In genomic region chr13:79406597-79406908, GRCh38 we compare ENCODE assay signal across 8 cellular contexts. TPM values are rescaled to one million over a fixed set of nuclear protein-coding genes. Genes with fewer than 3 reads are reported as not detected.
DNase-seq lines count a peak whose midpoint lies in the region; ATAC-seq lines count a peak whose summit lies in the region.

No MANE protein-coding gene starts in this region.

- H3K9me3 Mint-ChIP-seq in activated T-helper 17 cell treated with anti-CD3 and anti-CD28 coated beads, Interleukin-2, amount 50 U/mL, for 72 hours = no peaks in the 10 kb centered on the region
- no peaks in the 10 kb centered on the region for H3K9me3 Mint-ChIP-seq in stimulated activated naive CD8-positive, alpha-beta T cell treated with anti-CD3 and anti-CD28 coated beads, Interleukin-15, Interleukin-2, amounts not matched to agents 100 ng/mL and 50 ng/mL, for 24 hours

- H3K4me3 Mint-ChIP-seq in activated T-helper 17 cell treated with anti-CD3 and anti-CD28 coated beads, Interleukin-2, amount 50 U/mL, for 72 hours = no peak overlapping the region
- no peak overlapping the region for H3K4me3 Mint-ChIP-seq in stimulated activated naive CD8-positive, alpha-beta T cell treated with anti-CD3 and anti-CD28 coated beads, Interleukin-15, Interleukin-2, amounts not matched to agents 100 ng/mL and 50 ng/mL, for 24 hours

- H3K4me1 Mint-ChIP-seq in activated T-helper 17 cell treated with anti-CD3 and anti-CD28 coated beads, Interleukin-2, amount 50 U/mL, for 72 hours = peaks cover 28% of the 10 kb centered on the region
- peaks cover 22% of the 10 kb centered on the region for H3K4me1 Mint-ChIP-seq in stimulated activated naive CD8-positive, alpha-beta T cell treated with anti-CD3 and anti-CD28 coated beads, Interleukin-15, Interleukin-2, amounts not matched to agents 100 ng/mL and 50 ng/mL, for 24 hours (ENCODE audit: low read depth)

- DNase-seq in activated CD4-positive, CD25-positive, alpha-beta regulatory T cell (lab: John Stamatoyannopoulos, UW) = no peak
- no peak for DNase-seq in stimulated activated CD4-positive, alpha-beta T cell treated with anti-CD3 and anti-CD28 coated beads, Interleukin-2, amount 100 ng/mL, for 24 hours
- no peak for DNase-seq in effector CD4-positive, alpha-beta T cell

- no peaks in the 10 kb centered on the region for H3K27me3 ChIP-seq in iPS-18a (ENCODE audit: control insufficient read depth, insufficient read depth, low read length)

- H3K9me3 ChIP-seq in iPS-18a (ENCODE audit: control insufficient read depth, low read depth, low read length) = no peaks in the 10 kb centered on the region

- H3K36me3 Mint-ChIP-seq in activated T-helper 17 cell treated with anti-CD3 and anti-CD28 coated beads, Interleukin-2, amount 50 U/mL, for 72 hours (ENCODE audit: low read depth) = peaks cover 3% of the 10 kb centered on the region
- peaks cover 21% of the 10 kb centered on the region for H3K36me3 Mint-ChIP-seq in stimulated activated naive CD8-positive, alpha-beta T cell treated with anti-CD3 and anti-CD28 coated beads, Interleukin-15, Interleukin-2, amounts not matched to agents 100 ng/mL and 50 ng/mL, for 24 hours (ENCODE audit: low read depth)

- no peak overlapping the region for H3K27ac Mint-ChIP-seq in activated T-helper 17 cell treated with anti-CD3 and anti-CD28 coated beads, Interleukin-2, amount 50 U/mL, for 72 hours
- peak overlapping the region; percentile 97 for H3K27ac Mint-ChIP-seq in stimulated activated naive CD8-positive, alpha-beta T cell treated with anti-CD3 and anti-CD28 coated beads, Interleukin-15, Interleukin-2, amounts not matched to agents 100 ng/mL and 50 ng/mL, for 24 hours

- ATAC-seq in activated CD4-positive, CD25-positive, alpha-beta regulatory T cell treated with anti-CD3 and anti-CD28 coated beads, Interleukin-2, amount 50 U/mL, for 24 hours = peak; percentile 28 to 30
- peak; percentile 21 for ATAC-seq in HG03095 (IDR thresholded peaks at IDR 0.05; ENCODE audit: unreplicated experiment)
- peak; percentile 34 for ATAC-seq in activated T-helper 17 cell treated with anti-CD3 and anti-CD28 coated beads, Interleukin-2, amount 50 U/mL, for 72 hours (replicated peaks)

- no peaks in the 10 kb centered on the region for H3K36me3 ChIP-seq in iPS-18a (ENCODE audit: control insufficient read depth, low read depth, low read length)

- peak overlapping the region; percentile 72 for H3K27ac ChIP-seq in iPS-18a (ENCODE audit: low read length)

- no peaks in the 10 kb centered on the region for H3K27me3 Mint-ChIP-seq in activated T-helper 17 cell treated with anti-CD3 and anti-CD28 coated beads, Interleukin-2, amount 50 U/mL, for 72 hours
- no peaks in the 10 kb centered on the region for H3K27me3 Mint-ChIP-seq in stimulated activated naive CD8-positive, alpha-beta T cell treated with anti-CD3 and anti-CD28 coated beads, Interleukin-15, Interleukin-2, amounts not matched to agents 100 ng/mL and 50 ng/mL, for 24 hours

- peak overlapping the region; percentile 98 for H3K9ac ChIP-seq in iPS-18a (ENCODE audit: low read length)

- H3K4me1 ChIP-seq in iPS-18a (ENCODE audit: control insufficient read depth, low read depth, low read length) = peaks cover 24% of the 10 kb centered on the region

- peak overlapping the region; percentile 77 for H3K4me3 ChIP-seq in iPS-18a (ENCODE audit: low read length)

RNA-seq across cellular contexts. Expression of gene RBM26, which starts 0.5 kb away (rescaled TPM):
- total RNA-seq in activated T-helper 17 cell treated with anti-CD3 and anti-CD28 coated beads, Interleukin-2, amount 50 U/mL, for 72 hours = 10 to 100 TPM; 56.8 to 71.8 TPM
